In the genomic region with DNA sequence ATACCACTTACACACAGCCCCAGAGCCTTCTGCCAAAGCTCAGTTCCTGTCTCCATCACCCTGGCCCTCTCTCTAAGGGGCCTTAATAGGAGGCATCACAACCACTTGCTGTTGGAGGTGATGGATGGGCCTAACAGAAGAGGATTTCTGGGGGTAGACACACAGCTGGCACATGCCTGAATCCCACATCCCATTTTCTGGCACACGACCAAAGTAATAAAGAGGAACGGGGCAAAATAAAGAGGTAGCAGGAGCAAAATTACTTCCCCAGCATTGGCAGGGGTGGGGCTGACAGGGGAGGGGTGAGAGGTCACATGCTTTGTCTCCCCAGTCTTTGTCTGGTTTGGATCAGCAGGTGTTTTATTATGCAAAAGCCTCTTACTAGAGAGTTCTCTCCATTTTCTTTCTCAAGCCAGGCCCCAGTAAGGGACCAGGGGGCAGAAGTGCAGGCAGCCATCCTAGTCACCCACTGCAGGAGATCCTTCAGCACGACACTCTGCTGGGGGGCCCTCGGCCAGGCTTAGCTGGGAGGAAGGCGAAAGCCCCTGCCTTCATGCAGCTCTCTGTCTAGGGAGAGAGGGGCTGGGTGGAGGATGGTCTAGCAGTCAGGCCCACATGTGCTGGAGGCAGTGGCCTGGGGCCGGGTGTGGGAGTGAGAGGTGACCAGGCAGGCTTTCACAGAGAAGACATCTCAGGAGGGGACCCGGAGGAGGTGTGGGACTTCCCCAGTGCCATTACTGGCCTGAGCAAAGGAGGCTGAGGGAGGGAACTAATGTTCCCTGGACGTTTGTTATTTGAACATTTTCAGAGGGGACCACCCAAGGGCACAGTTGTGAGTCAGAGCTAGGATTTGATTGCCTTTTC, we compare ENCODE assay signal across 13 cellular contexts. TPM values are rescaled to one million over a fixed set of nuclear protein-coding genes. Genes with fewer than 3 reads are reported as not detected.
DNase-seq lines count a peak whose midpoint lies in the region; ATAC-seq, FAIRE-seq and TF ChIP-seq lines count a peak whose summit lies in the region.
"Had no signal": no experiment of that assay in that cellular context is flagged by ENCODE, and none has a peak within 500 bp of the region (broad histone marks: within the 10 kb centered on the region; RNA-seq: fewer than 3 reads in every experiment).

No MANE protein-coding gene starts in this region.

- peaks cover 2 to 4% of the 10 kb centered on the region in 2 donors for H3K36me3 Mint-ChIP-seq in activated T-cell treated with anti-CD3 and anti-CD28 coated beads, Interleukin-2, amount 50 U/mL, for 72 hours (ENCODE audit: insufficient read depth in 2 of 2)

- ATAC-seq in activated T-cell treated with anti-CD3 and anti-CD28 coated beads, Interleukin-2, amount 50 U/mL, for 72 hours (replicated peaks in 1 of 2): no peak
- ATAC-seq in HG03025 (IDR thresholded peaks at IDR 0.05; ENCODE audit: low FRiP score, unreplicated experiment): no peak
- ATAC-seq: activated CD8-positive, alpha-beta T cell treated with anti-CD3 and anti-CD28 coated beads, Interleukin-2, amount 10 ng/mL, durations not matched to agents 7 days and 5 days had no signal

- TF ChIP-seq EP300 in transverse colon (IDR thresholded peaks at IDR 0.05; ENCODE audit: low read depth): no peak

- no peak overlapping the region for H3K4me3 ChIP-seq in NT2/D1 (ENCODE audit: insufficient read length, low read depth)
- H3K4me3 ChIP-seq in kidney (ENCODE audit: low read length in 2 of 2): no peak overlapping the region
- H3K4me3 ChIP-seq in stomach smooth muscle (ENCODE audit: low read length in 2 of 2): no peak overlapping the region
- H3K4me3 ChIP-seq in transverse colon: no peak overlapping the region

- no peak for DNase-seq in activated T-cell treated with anti-CD3 and anti-CD28 coated beads, Interleukin-2, amount 50 U/mL, for 72 hours
- no peak for DNase-seq in activated T-cell treated with anti-CD3 and anti-CD28 coated beads, Interleukin-2, amount 50 U/mL, for 1 hour
- DNase-seq in NT2/D1 (ENCODE audit: low read depth, low spot score) (peak; percentile 28), kidney (peak; percentile 56), transverse colon (no peak), pons (ENCODE audit: low spot score) (no peak)
- DNase-seq: activated CD8-positive, alpha-beta T cell treated with anti-CD3 and anti-CD28 coated beads, Interleukin-2, amount 10 ng/mL, durations not matched to agents 7 days and 5 days; naive B cell; NCI-H1436 had no signal

- TF ChIP-seq POLR2A in transverse colon (IDR thresholded peaks at IDR 0.05): no peak

- H3K27me3 Mint-ChIP-seq in activated T-cell treated with anti-CD3 and anti-CD28 coated beads, Interleukin-2, amount 50 U/mL, for 72 hours (ENCODE audit: low read depth): no peaks in the 10 kb centered on the region
- H3K27me3 Mint-ChIP-seq: naive B cell had no signal

- H3K9ac ChIP-seq in NT2/D1 (ENCODE audit: insufficient read length, low read depth) (no peak overlapping the region), kidney (ENCODE audit: low read length in 2 of 2) (no peak overlapping the region), stomach smooth muscle (ENCODE audit: low read length in 2 of 2) (no peak overlapping the region)

- peaks cover 10% of the 10 kb centered on the region for H3K4me1 ChIP-seq in NT2/D1 (ENCODE audit: insufficient read depth, insufficient read length)
- H3K4me1 ChIP-seq in kidney (ENCODE audit: control insufficient read depth in 1 of 2, insufficient read depth in 1 of 2, low read depth in 1 of 2, low read length in 2 of 2): peaks cover 0 to 4% of the 10 kb centered on the region in 2 donors
- peaks cover 34% of the 10 kb centered on the region for H3K4me1 ChIP-seq in stomach smooth muscle (ENCODE audit: control insufficient read depth, insufficient read depth, low read length)
- peaks cover 0 to 15% (median 0%) of the 10 kb centered on the region in 4 donors for H3K4me1 ChIP-seq in transverse colon

- intact Hi-C loops in kidney (cut with DNase I): no loop called here
- intact Hi-C loops in transverse colon (cut with DNase I; ENCODE audit: low total_unique reads): no loop called here

- no peaks in the 10 kb centered on the region for H3K27me3 ChIP-seq in NT2/D1 (ENCODE audit: insufficient read depth, insufficient read length)
- no peaks in the 10 kb centered on the region for H3K27me3 ChIP-seq in stomach smooth muscle (ENCODE audit: control insufficient read depth in 1 of 2, insufficient read depth in 2 of 2, low read length in 2 of 2)
- no peaks in the 10 kb centered on the region for H3K27me3 ChIP-seq in transverse colon

- H3K27ac Mint-ChIP-seq in activated T-cell treated with anti-CD3 and anti-CD28 coated beads, Interleukin-2, amount 50 U/mL, for 72 hours: peak overlapping the region; percentile 39
- H3K27ac Mint-ChIP-seq: activated CD8-positive, alpha-beta T cell treated with anti-CD3 and anti-CD28 coated beads, Interleukin-2, amount 10 ng/mL, durations not matched to agents 7 days and 5 days had no signal

- WGBS in transverse colon (ENCODE audit: low coverage in 1 of 2), 2 donors: 56 to 70% methylated on average over 2 to 8 of the region's 8 CpGs

- no peak for FAIRE-seq in kidney (lab: Jason Lieb, UNC)

- in situ Hi-C loops in transverse colon (cut with MboI; ENCODE audit: low pct_ligation_motif_present in 1 of 4, low pct_unique_long_range_greater_than_20kb in 1 of 4, low sequenced_read_pairs in 3 of 4): no loop called here

- TF ChIP-seq CTCF in kidney (IDR thresholded peaks at IDR 0.05; ENCODE audit: borderline replicate concordance, extremely low read depth, insufficient read depth) (no peak), transverse colon (IDR thresholded peaks at IDR 0.05) (no peak)

- no peaks in the 10 kb centered on the region for H3K9me3 Mint-ChIP-seq in activated T-cell treated with anti-CD3 and anti-CD28 coated beads, Interleukin-2, amount 50 U/mL, for 72 hours
- H3K9me3 Mint-ChIP-seq: naive B cell had no signal

- H3K4me3 Mint-ChIP-seq in activated T-cell treated with anti-CD3 and anti-CD28 coated beads, Interleukin-2, amount 50 U/mL, for 72 hours: no peak overlapping the region
- H3K4me3 Mint-ChIP-seq: activated CD8-positive, alpha-beta T cell treated with anti-CD3 and anti-CD28 coated beads, Interleukin-2, amount 10 ng/mL, durations not matched to agents 7 days and 5 days had no signal

- no peaks in the 10 kb centered on the region for H3K9me3 ChIP-seq in NT2/D1 (ENCODE audit: insufficient read depth, low read length)
- no peaks in the 10 kb centered on the region for H3K9me3 ChIP-seq in kidney (ENCODE audit: control insufficient read depth in 1 of 2, low read length in 2 of 2)
- no peaks in the 10 kb centered on the region for H3K9me3 ChIP-seq in stomach smooth muscle (ENCODE audit: control insufficient read depth in 2 of 2, low read length in 2 of 2)
- H3K9me3 ChIP-seq in transverse colon: no peaks in the 10 kb centered on the region

- H3K27ac ChIP-seq in kidney (ENCODE audit: low read depth in 2 of 2, low read length in 2 of 2): no peak overlapping the region
- peak overlapping the region; percentile 82 for H3K27ac ChIP-seq in stomach smooth muscle (ENCODE audit: low read length)
- peak overlapping the region in 2 of 4 donors; percentile 70 to 80 for H3K27ac ChIP-seq in transverse colon
- H3K27ac ChIP-seq: HL-60 had no signal

- peaks cover 45% of the 10 kb centered on the region for H3K36me3 ChIP-seq in NT2/D1 (ENCODE audit: insufficient read depth, insufficient read length, low read length)
- peaks cover 5 to 8% of the 10 kb centered on the region in 2 donors for H3K36me3 ChIP-seq in kidney (ENCODE audit: control insufficient read depth in 1 of 2, insufficient read depth in 2 of 2, low read length in 2 of 2)
- H3K36me3 ChIP-seq in stomach smooth muscle (ENCODE audit: control insufficient read depth in 2 of 2, insufficient read depth in 2 of 2, low read length in 2 of 2): peaks cover 11 to 14% of the 10 kb centered on the region in 2 donors
- H3K36me3 ChIP-seq in transverse colon: peaks cover 0 to 4% (median 0%) of the 10 kb centered on the region in 4 donors

- no peaks in the 10 kb centered on the region for H3K4me1 Mint-ChIP-seq in activated T-cell treated with anti-CD3 and anti-CD28 coated beads, Interleukin-2, amount 50 U/mL, for 72 hours (ENCODE audit: low read depth)
- H3K4me1 Mint-ChIP-seq: naive B cell had no signal

RNA-seq across cellular contexts. Expression of gene VSTM2L, which starts 33.7 kb away (rescaled TPM):
- total RNA-seq in activated T-cell treated with anti-CD3 and anti-CD28 coated beads, Interleukin-2, amount 50 U/mL, for 72 hours: under 1 TPM in 1 of 2 donors, not detected in 1; 0.60 TPM
- total RNA-seq in kidney: 4.1 TPM
- polyA plus RNA-seq in kidney (ENCODE audit: insufficient read depth, low read depth, low replicate concordance): 2.8 TPM
- total RNA-seq in transverse colon: 1 to 10 TPM in 3 of 4 donors, not detected in 1; 3.0 to 6.6 (median 3.0) TPM
- total RNA-seq: NCI-H460 had no signal

Comparison
In these comparisons a context has a peak if more than half of its experiments do, and no peak if none do; other contexts are left out.
1. DNase-seq: peak in NT2/D1 (single experiment) and kidney (single experiment); none in activated T-cell treated with anti-CD3 and anti-CD28 coated beads, Interleukin-2, amount 50 U/mL, for 72 hours (0 of 2), activated T-cell treated with anti-CD3 and anti-CD28 coated beads, Interleukin-2, amount 50 U/mL, for 1 hour (single experiment), transverse colon (single experiment) and pons (single experiment).